In genomic region chr13:89372193-89372592, GRCh38 we compare ENCODE assay signal across 17 cellular contexts.
A peak's percentile ranks its signal among the peaks of the same experiment; 100 is the strongest.
DNase-seq lines count a peak whose midpoint lies in the region; ATAC-seq and TF ChIP-seq lines count a peak whose summit lies in the region.
"Had no signal": no experiment of that assay in that cellular context is flagged by ENCODE, and none has a peak within 500 bp of the region (broad histone marks: within the 10 kb centered on the region; RNA-seq: fewer than 3 reads in every experiment).

No MANE protein-coding gene starts in this region.

- peak overlapping the region; percentile 57 for H3K4me2 ChIP-seq in MM.1S (ENCODE audit: low read depth, low read length)
- no peak overlapping the region for H3K4me2 ChIP-seq in PC-3 (ENCODE audit: low read length)

- no peak overlapping the region for H2AFZ ChIP-seq in MM.1S (ENCODE audit: low read length)
- H2AFZ ChIP-seq in PC-3 (ENCODE audit: low read length): no peak overlapping the region

- H3K4me3 ChIP-seq in MM.1S (ENCODE audit: low read length): peak overlapping the region; percentile 31; the same call in 1 of the 2 replicates
- H3K4me3 ChIP-seq in endodermal cell (ENCODE audit: low read length): no peak overlapping the region
- H3K4me3 ChIP-seq in PC-3 (ENCODE audit: low read length): no peak overlapping the region

- H3F3A ChIP-seq in MM.1S (ENCODE audit: insufficient read depth, low read length) (peaks cover 5% of the 10 kb centered on the region), PC-3 (ENCODE audit: low read length, unreplicated experiment) (no peaks in the 10 kb centered on the region)

- H3K27ac ChIP-seq in MM.1S (ENCODE audit: low read length) (peak overlapping the region; percentile 74), endodermal cell (ENCODE audit: low read depth, low read length) (no peak overlapping the region), PC-3 (ENCODE audit: low read length) (no peak overlapping the region)

- H3K27me3 ChIP-seq in MM.1S (replicated peaks; ENCODE audit: insufficient read depth, low read length) (no peaks in the 10 kb centered on the region), endodermal cell (ENCODE audit: control insufficient read depth, insufficient read depth, low read length, poor library complexity, severe bottlenecking) (no peaks in the 10 kb centered on the region), PC-3 (ENCODE audit: low read length) (no peaks in the 10 kb centered on the region)

- H3K36me3 Mint-ChIP-seq in endodermal cell (ENCODE audit: low read depth): no peaks in the 10 kb centered on the region

- H3K9me3 ChIP-seq in MM.1S (replicated peaks; ENCODE audit: insufficient read depth, low read length) (no peaks in the 10 kb centered on the region), endodermal cell (ENCODE audit: control insufficient read depth, low read length) (no peaks in the 10 kb centered on the region), PC-3 (ENCODE audit: low read length) (no peaks in the 10 kb centered on the region)

- no peak for ATAC-seq in PC-3

- intact Hi-C loops in PC-3 (cut with micrococcal nuclease): no loop called here

- no peaks in the 10 kb centered on the region for H3K27me3 Mint-ChIP-seq in endodermal cell (ENCODE audit: insufficient read depth)
- H3K27me3 Mint-ChIP-seq: B cell; CD4-positive, alpha-beta T cell had no signal

- no peaks in the 10 kb centered on the region; the same call in 1 of the 2 replicates for H3K4me1 ChIP-seq in MM.1S (ENCODE audit: low read length)
- H3K4me1 ChIP-seq in endodermal cell (ENCODE audit: control insufficient read depth, insufficient read depth, low read length): peaks cover 2% of the 10 kb centered on the region
- no peaks in the 10 kb centered on the region for H3K4me1 ChIP-seq in PC-3 (ENCODE audit: insufficient read depth, low read length)

- H3K9ac ChIP-seq in MM.1S (ENCODE audit: low read length): peak overlapping the region; percentile 57; the same call in 1 of the 2 replicates
- no peak overlapping the region for H3K9ac ChIP-seq in endodermal cell (ENCODE audit: extremely low read depth, low read length, poor library complexity, severe bottlenecking)
- no peak overlapping the region for H3K9ac ChIP-seq in PC-3 (ENCODE audit: low read length)

- H3K36me3 ChIP-seq in MM.1S (replicated peaks; ENCODE audit: insufficient read depth, low read length) (no peaks in the 10 kb centered on the region), endodermal cell (ENCODE audit: control insufficient read depth, insufficient read depth, low read length) (no peaks in the 10 kb centered on the region), PC-3 (ENCODE audit: low read depth, low read length) (no peaks in the 10 kb centered on the region)

- POLR2A ChIA-PET in PC-3 (lab: Charles Lee; ENCODE audit: unreplicated experiment): no interaction called here

- 83 to 89% methylated on average over 1 to 3 of the region's 3 CpGs for WGBS in endodermal cell (ENCODE audit: insufficient coverage in 1 of 2, insufficient read length in 1 of 2), 2 experiments

- CTCF ChIA-PET in PC-3 (lab: Charles Lee): no interaction called here

- no TSS peak for BruUV-seq in PC-3 (replicated peaks; lab: Mats Ljungman, UMichigan)

- peak overlapping the region; percentile 64 for H3K27ac Mint-ChIP-seq in endodermal cell
- H3K27ac Mint-ChIP-seq: B cell; CD4-positive, alpha-beta T cell; HFFc6 had no signal

- H4K20me1 ChIP-seq in MM.1S (ENCODE audit: insufficient read depth, low read length) (no peaks in the 10 kb centered on the region), PC-3 (ENCODE audit: low read length) (no peaks in the 10 kb centered on the region)

- H3K79me2 ChIP-seq in MM.1S (ENCODE audit: low read length) (no peaks in the 10 kb centered on the region), PC-3 (ENCODE audit: low read length) (no peaks in the 10 kb centered on the region)

- peak; percentile 26 for DNase-seq in ELR (ENCODE audit: low read depth)
- DNase-seq in MM.1S: peak; percentile 58
- DNase-seq in endodermal cell: no peak
- no peak for DNase-seq in PC-3
- DNase-seq in NCI-H128 (lab: John Stamatoyannopoulos, UW; ENCODE audit: unreplicated experiment): no peak
- DNase-seq in amygdala (lab: John Stamatoyannopoulos, UW): no peak
- DNase-seq in T-helper 1 cell: no peak
- DNase-seq: C1 segment of cervical spinal cord; Calu3; CD4-positive, alpha-beta T cell; DMS 273 treated with DMSO at 0.1 percent for 48 hours; DMS79 treated with DMSO at 0.1 percent for 48 hours; EL; GDM1; HCEC 1CT; HFFc6 had no signal

- peaks cover 16% of the 10 kb centered on the region for H3K4me1 Mint-ChIP-seq in endodermal cell
- H3K4me1 Mint-ChIP-seq: B cell had no signal

- H3K9me3 Mint-ChIP-seq in endodermal cell: no peaks in the 10 kb centered on the region
- H3K9me3 Mint-ChIP-seq: CD4-positive, alpha-beta T cell; HFFc6 had no signal

- H3K4me3 Mint-ChIP-seq in endodermal cell: no peak overlapping the region
- H3K4me3 Mint-ChIP-seq: B cell; CD4-positive, alpha-beta T cell; HFFc6 had no signal

- no peaks in the 10 kb centered on the region for H3K9me2 ChIP-seq in MM.1S (replicated peaks; ENCODE audit: insufficient read depth, low read length)
- H3K9me2 ChIP-seq in PC-3 (replicated peaks; ENCODE audit: low read length): no peaks in the 10 kb centered on the region

- TF ChIP-seq CTCF in MM.1S (IDR thresholded peaks at IDR 0.05; ENCODE audit: low read length): no peak
- TF ChIP-seq CTCF in endodermal cell (conservative IDR thresholded peaks at IDR 0.05): no peak
- no peak for TF ChIP-seq CTCF in PC-3 (conservative IDR thresholded peaks at IDR 0.05; ENCODE audit: low read depth, low read length)

Comparison
In these comparisons a context has a peak if more than half of its experiments do, and no peak if none do; other contexts are left out.
1. DNase-seq: peak in ELR (single experiment) and MM.1S (single experiment); none in endodermal cell (single experiment), PC-3 (single experiment), NCI-H128 (single experiment), amygdala (0 of 56) and T-helper 1 cell (0 of 5).